19 cellular contexts compared by ENCODE assay signal in genomic region chr15:46709461-46709860, GRCh38.
A peak's percentile ranks its signal among the peaks of the same experiment; 100 is the strongest.
DNase-seq lines count a peak whose midpoint lies in the region; ATAC-seq and TF ChIP-seq lines count a peak whose summit lies in the region.
"Had no signal": no experiment of that assay in that cellular context is flagged by ENCODE, and none has a peak within 500 bp of the region (broad histone marks: within the 10 kb centered on the region; RNA-seq: fewer than 3 reads in every experiment).

No MANE protein-coding gene starts in this region.

- DNase-seq in RPMI8226 (peak; percentile 96), mesenchymal stem cell (peak; percentile 47), sciatic nerve (ENCODE audit: low spot score) (no peak), progenitor cell of endocrine pancreas (ENCODE audit: low spot score, unreplicated experiment) (no peak), immature natural killer cell (no peak)
- DNase-seq in activated naive CD8-positive, alpha-beta T cell treated with anti-CD3 and anti-CD28 coated beads for 36 hours = no peak
- DNase-seq: ACHN; BE2C; C1 segment of cervical spinal cord; CD4-positive, CD25-positive, alpha-beta regulatory T cell; CD8-positive, alpha-beta memory T cell; COR-L47; DMS 273 treated with DMSO at 0.1 percent for 48 hours; DMS53; DND-41; EL; H9 had no signal

- no peak overlapping the region for H2BK120ac ChIP-seq in mesenchymal stem cell (ENCODE audit: low read depth, low read length)

- no peak overlapping the region for H3K18ac ChIP-seq in mesenchymal stem cell (ENCODE audit: low read depth in 1 of 2, low read length in 2 of 2)

- no peak for TF ChIP-seq CTCF in progenitor cell of endocrine pancreas (IDR thresholded peaks at IDR 0.05; ENCODE audit: unreplicated experiment)

- no peak overlapping the region for H3K4ac ChIP-seq in mesenchymal stem cell (ENCODE audit: low read depth in 1 of 2, low read length in 2 of 2)

- no peak overlapping the region for H4K91ac ChIP-seq in mesenchymal stem cell (ENCODE audit: low read length)

- H2BK5ac ChIP-seq in mesenchymal stem cell (ENCODE audit: low read depth, low read length, poor library complexity, severe bottlenecking) = no peak overlapping the region

- no peaks in the 10 kb centered on the region for H3K79me1 ChIP-seq in mesenchymal stem cell (replicated peaks; ENCODE audit: low read length, poor library complexity, severe bottlenecking)

- H3K27me3 ChIP-seq in mesenchymal stem cell (ENCODE audit: control insufficient read depth in 1 of 2, insufficient read depth in 1 of 2, low read length in 2 of 2) = no peaks in the 10 kb centered on the region
- H3K27me3 ChIP-seq: BE2C had no signal

- no peak overlapping the region for H2AFZ ChIP-seq in mesenchymal stem cell (ENCODE audit: low read depth, low read length)

- no peak overlapping the region for H3K23ac ChIP-seq in mesenchymal stem cell (ENCODE audit: low read length in 2 of 2)

- ATAC-seq in sciatic nerve = peak; percentile 68
- ATAC-seq: GM12878, HepG2 had no signal

- H3K4me3 Mint-ChIP-seq in activated naive CD8-positive, alpha-beta T cell treated with anti-CD3 and anti-CD28 coated beads for 36 hours = no peak overlapping the region
- H3K4me3 Mint-ChIP-seq in progenitor cell of endocrine pancreas (ENCODE audit: low read depth) (no peak overlapping the region), immature natural killer cell (no peak overlapping the region)
- H3K4me3 Mint-ChIP-seq: CD4-positive, CD25-positive, alpha-beta regulatory T cell; CD8-positive, alpha-beta memory T cell; H9 had no signal

- H2BK12ac ChIP-seq in mesenchymal stem cell (ENCODE audit: low read length in 2 of 2) = no peak overlapping the region

- H3K36me3 ChIP-seq in mesenchymal stem cell (ENCODE audit: control insufficient read depth in 1 of 2, insufficient read depth in 2 of 2, low read depth in 1 of 2, low read length in 2 of 2) = no peaks in the 10 kb centered on the region
- H3K36me3 ChIP-seq: BE2C had no signal

- H3K9me3 ChIP-seq in mesenchymal stem cell (ENCODE audit: control insufficient read depth, low read length) = peaks cover 35% of the 10 kb centered on the region
- H3K9me3 ChIP-seq: BE2C had no signal

- H3K9ac ChIP-seq in mesenchymal stem cell (ENCODE audit: low read length) = no peak overlapping the region

- no peak overlapping the region for H3K14ac ChIP-seq in mesenchymal stem cell (ENCODE audit: low read length in 2 of 2)

- H3K4me1 Mint-ChIP-seq in activated naive CD8-positive, alpha-beta T cell treated with anti-CD3 and anti-CD28 coated beads for 36 hours = no peaks in the 10 kb centered on the region
- H3K4me1 Mint-ChIP-seq in progenitor cell of endocrine pancreas (ENCODE audit: low read depth) = peaks cover 4% of the 10 kb centered on the region
- no peaks in the 10 kb centered on the region for H3K4me1 Mint-ChIP-seq in immature natural killer cell
- H3K4me1 Mint-ChIP-seq: CD8-positive, alpha-beta memory T cell; H9 had no signal

- no peak overlapping the region for H3K27ac Mint-ChIP-seq in activated naive CD8-positive, alpha-beta T cell treated with anti-CD3 and anti-CD28 coated beads for 36 hours
- no peak overlapping the region for H3K27ac Mint-ChIP-seq in progenitor cell of endocrine pancreas
- H3K27ac Mint-ChIP-seq in immature natural killer cell = no peak overlapping the region
- H3K27ac Mint-ChIP-seq: CD4-positive, CD25-positive, alpha-beta regulatory T cell; CD8-positive, alpha-beta memory T cell; H9 had no signal

- no peaks in the 10 kb centered on the region for H3K4me1 ChIP-seq in mesenchymal stem cell (ENCODE audit: control insufficient read depth, insufficient read depth, low read depth, low read length)
- H3K4me1 ChIP-seq: BE2C had no signal

- no peak overlapping the region for H3K4me3 ChIP-seq in mesenchymal stem cell (ENCODE audit: insufficient read depth in 1 of 2, low read depth in 1 of 2, low read length in 2 of 2)
- H3K4me3 ChIP-seq: GM12878 had no signal

- no peak overlapping the region for H3K4me2 ChIP-seq in mesenchymal stem cell (ENCODE audit: low read length, poor library complexity, severe bottlenecking)

- H2AK5ac ChIP-seq in mesenchymal stem cell (ENCODE audit: low read length, severe bottlenecking) = no peak overlapping the region

- no peak overlapping the region for H2BK15ac ChIP-seq in mesenchymal stem cell (ENCODE audit: low read depth, poor library complexity, severe bottlenecking)

- no peaks in the 10 kb centered on the region for H3K27me3 Mint-ChIP-seq in activated naive CD8-positive, alpha-beta T cell treated with anti-CD3 and anti-CD28 coated beads for 36 hours
- H3K27me3 Mint-ChIP-seq in progenitor cell of endocrine pancreas (no peaks in the 10 kb centered on the region), immature natural killer cell (ENCODE audit: low read depth in 3 of 3) (no peaks in the 10 kb centered on the region)
- H3K27me3 Mint-ChIP-seq: CD4-positive, CD25-positive, alpha-beta regulatory T cell; CD8-positive, alpha-beta memory T cell had no signal

- H4K8ac ChIP-seq in mesenchymal stem cell (ENCODE audit: low read length) = no peak overlapping the region

- H3K27ac ChIP-seq in mesenchymal stem cell (ENCODE audit: low read length, poor library complexity, severe bottlenecking) = no peak overlapping the region

- intact Hi-C loops in sciatic nerve (cut with DNase I) = no loop called here

- H3K9me3 Mint-ChIP-seq in activated naive CD8-positive, alpha-beta T cell treated with anti-CD3 and anti-CD28 coated beads for 36 hours = peaks cover 4% of the 10 kb centered on the region
- H3K9me3 Mint-ChIP-seq in progenitor cell of endocrine pancreas (ENCODE audit: low read depth) (peaks cover 11% of the 10 kb centered on the region), immature natural killer cell (peaks cover 12 to 62% (median 19%) of the 10 kb centered on the region in 6 donors)

- H3K36me3 Mint-ChIP-seq in activated naive CD8-positive, alpha-beta T cell treated with anti-CD3 and anti-CD28 coated beads for 36 hours = no peaks in the 10 kb centered on the region
- H3K36me3 Mint-ChIP-seq in progenitor cell of endocrine pancreas (ENCODE audit: insufficient read depth) (no peaks in the 10 kb centered on the region), immature natural killer cell (peaks cover 0 to 4% (median 0%) of the 10 kb centered on the region in 3 donors)
- H3K36me3 Mint-ChIP-seq: CD4-positive, CD25-positive, alpha-beta regulatory T cell; CD8-positive, alpha-beta memory T cell had no signal

Comparison
In these comparisons a context has a peak if more than half of its experiments do, and no peak if none do; other contexts are left out.
1. DNase-seq: peak in RPMI8226 (single experiment) and mesenchymal stem cell (single experiment); none in sciatic nerve (single experiment), activated naive CD8-positive, alpha-beta T cell treated with anti-CD3 and anti-CD28 coated beads for 36 hours (single experiment), progenitor cell of endocrine pancreas (single experiment) and immature natural killer cell (0 of 3).